Comparison of ENCODE assay signal across 1 cellular context in the genomic region with DNA sequence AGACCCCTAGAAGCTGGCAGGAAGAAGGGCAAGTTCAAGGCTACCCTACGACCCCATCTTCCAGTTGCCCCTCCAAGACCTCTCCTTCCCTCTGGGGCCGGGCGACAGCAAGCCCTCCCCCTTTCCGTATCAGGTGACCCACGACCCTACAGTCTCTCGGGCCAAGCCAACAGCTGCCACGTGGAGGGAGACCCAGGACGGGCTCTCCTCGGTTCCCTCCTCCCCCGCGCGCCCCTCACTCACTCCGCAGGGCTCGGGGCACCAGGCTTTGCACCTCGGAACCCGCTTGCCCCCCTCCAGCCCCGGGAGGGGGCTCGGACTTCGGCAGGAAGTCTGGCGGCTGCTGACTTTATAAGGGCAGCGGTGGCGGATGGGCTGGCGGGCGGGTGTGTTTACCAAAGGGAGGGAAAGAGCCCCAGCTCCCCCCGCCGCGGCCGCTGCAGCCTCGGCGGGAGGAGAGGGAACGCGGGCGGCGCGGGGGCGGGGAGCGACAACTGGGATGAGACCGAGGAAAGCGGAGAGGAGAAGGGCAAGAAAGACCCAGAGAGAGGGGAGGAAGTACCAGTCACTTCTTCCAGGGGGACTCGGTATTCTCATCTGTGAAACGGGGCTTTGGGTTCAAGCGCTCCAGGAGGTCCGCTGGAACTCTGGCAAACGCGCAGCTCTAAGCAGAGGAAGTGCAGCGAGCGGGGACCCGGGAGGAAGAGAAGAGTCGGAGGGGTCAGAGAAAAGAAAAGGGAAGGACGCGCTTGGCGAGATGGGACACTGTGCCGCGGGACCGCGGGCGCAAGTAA.
TF ChIP-seq lines count a peak whose summit lies in the region.

No MANE protein-coding gene starts in this region.

TF ChIP-seq in HepG2, 621 proteins besides CTCF, POLR2A, EP300 and RAD21 (continued from another document and continues in another):
- no peak; the same call in 1 of the 2 replicates for TF ChIP-seq ZNF331 (CRISPR knock-in tag; IDR thresholded peaks at IDR 0.05)
- TF ChIP-seq, protein P1, sequence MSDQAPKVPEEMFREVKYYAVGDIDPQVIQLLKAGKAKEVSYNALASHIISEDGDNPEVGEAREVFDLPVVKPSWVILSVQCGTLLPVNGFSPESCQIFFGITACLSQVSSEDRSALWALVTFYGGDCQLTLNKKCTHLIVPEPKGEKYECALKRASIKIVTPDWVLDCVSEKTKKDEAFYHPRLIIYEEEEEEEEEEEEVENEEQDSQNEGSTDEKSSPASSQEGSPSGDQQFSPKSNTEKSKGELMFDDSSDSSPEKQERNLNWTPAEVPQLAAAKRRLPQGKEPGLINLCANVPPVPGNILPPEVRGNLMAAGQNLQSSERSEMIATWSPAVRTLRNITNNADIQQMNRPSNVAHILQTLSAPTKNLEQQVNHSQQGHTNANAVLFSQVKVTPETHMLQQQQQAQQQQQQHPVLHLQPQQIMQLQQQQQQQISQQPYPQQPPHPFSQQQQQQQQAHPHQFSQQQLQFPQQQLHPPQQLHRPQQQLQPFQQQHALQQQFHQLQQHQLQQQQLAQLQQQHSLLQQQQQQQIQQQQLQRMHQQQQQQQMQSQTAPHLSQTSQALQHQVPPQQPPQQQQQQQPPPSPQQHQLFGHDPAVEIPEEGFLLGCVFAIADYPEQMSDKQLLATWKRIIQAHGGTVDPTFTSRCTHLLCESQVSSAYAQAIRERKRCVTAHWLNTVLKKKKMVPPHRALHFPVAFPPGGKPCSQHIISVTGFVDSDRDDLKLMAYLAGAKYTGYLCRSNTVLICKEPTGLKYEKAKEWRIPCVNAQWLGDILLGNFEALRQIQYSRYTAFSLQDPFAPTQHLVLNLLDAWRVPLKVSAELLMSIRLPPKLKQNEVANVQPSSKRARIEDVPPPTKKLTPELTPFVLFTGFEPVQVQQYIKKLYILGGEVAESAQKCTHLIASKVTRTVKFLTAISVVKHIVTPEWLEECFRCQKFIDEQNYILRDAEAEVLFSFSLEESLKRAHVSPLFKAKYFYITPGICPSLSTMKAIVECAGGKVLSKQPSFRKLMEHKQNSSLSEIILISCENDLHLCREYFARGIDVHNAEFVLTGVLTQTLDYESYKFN (CRISPR knock-in tag; conservative IDR thresholded peaks at IDR 0.05): peak; percentile 81
- no peak for TF ChIP-seq LCORL (IDR thresholded peaks at IDR 0.05)
- TF ChIP-seq LCORL (CRISPR knock-in tag; IDR thresholded peaks at IDR 0.05): no peak
- TF ChIP-seq PITX1 (CRISPR knock-in tag; IDR thresholded peaks at IDR 0.05): no peak
- TF ChIP-seq HDAC2 (CRISPR knock-in tag; IDR thresholded peaks at IDR 0.05): 0 out of 2 replicates have a peak, but pooled peaks have one; percentile 40
- TF ChIP-seq, protein P2, sequence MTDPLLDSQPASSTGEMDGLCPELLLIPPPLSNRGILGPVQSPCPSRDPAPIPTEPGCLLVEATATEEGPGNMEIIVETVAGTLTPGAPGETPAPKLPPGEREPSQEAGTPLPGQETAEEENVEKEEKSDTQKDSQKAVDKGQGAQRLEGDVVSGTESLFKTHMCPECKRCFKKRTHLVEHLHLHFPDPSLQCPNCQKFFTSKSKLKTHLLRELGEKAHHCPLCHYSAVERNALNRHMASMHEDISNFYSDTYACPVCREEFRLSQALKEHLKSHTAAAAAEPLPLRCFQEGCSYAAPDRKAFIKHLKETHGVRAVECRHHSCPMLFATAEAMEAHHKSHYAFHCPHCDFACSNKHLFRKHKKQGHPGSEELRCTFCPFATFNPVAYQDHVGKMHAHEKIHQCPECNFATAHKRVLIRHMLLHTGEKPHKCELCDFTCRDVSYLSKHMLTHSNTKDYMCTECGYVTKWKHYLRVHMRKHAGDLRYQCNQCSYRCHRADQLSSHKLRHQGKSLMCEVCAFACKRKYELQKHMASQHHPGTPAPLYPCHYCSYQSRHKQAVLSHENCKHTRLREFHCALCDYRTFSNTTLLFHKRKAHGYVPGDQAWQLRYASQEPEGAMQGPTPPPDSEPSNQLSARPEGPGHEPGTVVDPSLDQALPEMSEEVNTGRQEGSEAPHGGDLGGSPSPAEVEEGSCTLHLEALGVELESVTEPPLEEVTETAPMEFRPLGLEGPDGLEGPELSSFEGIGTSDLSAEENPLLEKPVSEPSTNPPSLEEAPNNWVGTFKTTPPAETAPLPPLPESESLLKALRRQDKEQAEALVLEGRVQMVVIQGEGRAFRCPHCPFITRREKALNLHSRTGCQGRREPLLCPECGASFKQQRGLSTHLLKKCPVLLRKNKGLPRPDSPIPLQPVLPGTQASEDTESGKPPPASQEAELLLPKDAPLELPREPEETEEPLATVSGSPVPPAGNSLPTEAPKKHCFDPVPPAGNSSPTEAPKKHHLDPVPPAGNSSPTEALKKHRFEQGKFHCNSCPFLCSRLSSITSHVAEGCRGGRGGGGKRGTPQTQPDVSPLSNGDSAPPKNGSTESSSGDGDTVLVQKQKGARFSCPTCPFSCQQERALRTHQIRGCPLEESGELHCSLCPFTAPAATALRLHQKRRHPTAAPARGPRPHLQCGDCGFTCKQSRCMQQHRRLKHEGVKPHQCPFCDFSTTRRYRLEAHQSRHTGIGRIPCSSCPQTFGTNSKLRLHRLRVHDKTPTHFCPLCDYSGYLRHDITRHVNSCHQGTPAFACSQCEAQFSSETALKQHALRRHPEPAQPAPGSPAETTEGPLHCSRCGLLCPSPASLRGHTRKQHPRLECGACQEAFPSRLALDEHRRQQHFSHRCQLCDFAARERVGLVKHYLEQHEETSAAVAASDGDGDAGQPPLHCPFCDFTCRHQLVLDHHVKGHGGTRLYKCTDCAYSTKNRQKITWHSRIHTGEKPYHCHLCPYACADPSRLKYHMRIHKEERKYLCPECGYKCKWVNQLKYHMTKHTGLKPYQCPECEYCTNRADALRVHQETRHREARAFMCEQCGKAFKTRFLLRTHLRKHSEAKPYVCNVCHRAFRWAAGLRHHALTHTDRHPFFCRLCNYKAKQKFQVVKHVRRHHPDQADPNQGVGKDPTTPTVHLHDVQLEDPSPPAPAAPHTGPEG (CRISPR knock-in tag; IDR thresholded peaks at IDR 0.05): no peak
- peak; percentile 22 to 31; a peak in 2 of 4 replicates for TF ChIP-seq NR2F1 (CRISPR knock-in tag; IDR thresholded peaks at IDR 0.05)
- TF ChIP-seq TEAD3 (CRISPR knock-in tag; optimal IDR thresholded peaks at IDR 0.05; ENCODE audit: borderline replicate concordance): no peak
- TF ChIP-seq SP2 (CRISPR knock-in tag; IDR thresholded peaks at IDR 0.05): peak; percentile 46; the same call in 1 of the 2 replicates
- TF ChIP-seq U2AF2 (IDR thresholded peaks at IDR 0.05; ENCODE audit: low read depth, low read length): no peak
- TF ChIP-seq, protein P3, sequence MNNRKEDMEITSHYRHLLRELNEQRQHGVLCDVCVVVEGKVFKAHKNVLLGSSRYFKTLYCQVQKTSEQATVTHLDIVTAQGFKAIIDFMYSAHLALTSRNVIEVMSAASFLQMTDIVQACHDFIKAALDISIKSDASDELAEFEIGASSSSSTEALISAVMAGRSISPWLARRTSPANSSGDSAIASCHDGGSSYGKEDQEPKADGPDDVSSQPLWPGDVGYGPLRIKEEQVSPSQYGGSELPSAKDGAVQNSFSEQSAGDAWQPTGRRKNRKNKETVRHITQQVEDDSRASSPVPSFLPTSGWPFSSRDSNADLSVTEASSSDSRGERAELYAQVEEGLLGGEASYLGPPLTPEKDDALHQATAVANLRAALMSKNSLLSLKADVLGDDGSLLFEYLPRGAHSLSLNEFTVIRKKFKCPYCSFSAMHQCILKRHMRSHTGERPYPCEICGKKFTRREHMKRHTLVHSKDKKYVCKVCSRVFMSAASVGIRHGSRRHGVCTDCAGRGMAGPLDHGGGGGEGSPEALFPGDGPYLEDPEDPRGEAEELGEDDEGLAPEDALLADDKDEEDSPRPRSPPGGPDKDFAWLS (CRISPR knock-in tag; IDR thresholded peaks at IDR 0.05; ENCODE audit: borderline replicate concordance): no peak
- TF ChIP-seq, protein P4, sequence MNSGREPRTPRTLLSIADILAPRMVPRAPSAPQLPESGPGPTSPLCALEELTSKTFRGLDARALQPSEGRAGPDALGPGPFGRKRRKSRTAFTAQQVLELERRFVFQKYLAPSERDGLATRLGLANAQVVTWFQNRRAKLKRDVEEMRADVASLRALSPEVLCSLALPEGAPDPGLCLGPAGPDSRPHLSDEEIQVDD (CRISPR knock-in tag; IDR thresholded peaks at IDR 0.05; ENCODE audit: borderline replicate concordance): no peak
- no peak for TF ChIP-seq ONECUT2 (CRISPR knock-in tag; IDR thresholded peaks at IDR 0.05)
- TF ChIP-seq SAP130 (CRISPR knock-in tag; IDR thresholded peaks at IDR 0.05; ENCODE audit: low read depth): peak; percentile 85
- TF ChIP-seq RARA (CRISPR knock-in tag; IDR thresholded peaks at IDR 0.05): peak; percentile 52
- TF ChIP-seq KDM5A (IDR thresholded peaks at IDR 0.05; ENCODE audit: borderline replicate concordance, low read length): peak; percentile 54; the same call in 1 of the 2 replicates
- TF ChIP-seq, protein P5, sequence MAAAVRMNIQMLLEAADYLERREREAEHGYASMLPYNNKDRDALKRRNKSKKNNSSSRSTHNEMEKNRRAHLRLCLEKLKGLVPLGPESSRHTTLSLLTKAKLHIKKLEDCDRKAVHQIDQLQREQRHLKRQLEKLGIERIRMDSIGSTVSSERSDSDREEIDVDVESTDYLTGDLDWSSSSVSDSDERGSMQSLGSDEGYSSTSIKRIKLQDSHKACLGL (CRISPR knock-in tag; IDR thresholded peaks at IDR 0.05): peak; percentile 71; the same call in 1 of the 2 replicates
- TF ChIP-seq FOXP1 (IDR thresholded peaks at IDR 0.05): no peak
- TF ChIP-seq FOXP1 (CRISPR knock-in tag; IDR thresholded peaks at IDR 0.05): peak; percentile 49; the same call in 1 of the 2 replicates
- TF ChIP-seq ZBTB38 (CRISPR knock-in tag; IDR thresholded peaks at IDR 0.05): peak; percentile 44; the same call in 1 of the 2 replicates
- TF ChIP-seq TMF1 (CRISPR knock-in tag; IDR thresholded peaks at IDR 0.05; ENCODE audit: low read depth): peak; percentile 30; the same call in 1 of the 2 replicates
- TF ChIP-seq ZIK1 (CRISPR knock-in tag; IDR thresholded peaks at IDR 0.05; ENCODE audit: borderline replicate concordance, low read depth): no peak
- TF ChIP-seq ZNF317 (CRISPR knock-in tag; IDR thresholded peaks at IDR 0.05): peak; percentile 74; the same call in 1 of the 2 replicates
- 0 out of 2 replicates have a peak, but pooled peaks have one; percentile 19 for TF ChIP-seq NFKBIZ (CRISPR knock-in tag; IDR thresholded peaks at IDR 0.05)
- TF ChIP-seq, protein P6, sequence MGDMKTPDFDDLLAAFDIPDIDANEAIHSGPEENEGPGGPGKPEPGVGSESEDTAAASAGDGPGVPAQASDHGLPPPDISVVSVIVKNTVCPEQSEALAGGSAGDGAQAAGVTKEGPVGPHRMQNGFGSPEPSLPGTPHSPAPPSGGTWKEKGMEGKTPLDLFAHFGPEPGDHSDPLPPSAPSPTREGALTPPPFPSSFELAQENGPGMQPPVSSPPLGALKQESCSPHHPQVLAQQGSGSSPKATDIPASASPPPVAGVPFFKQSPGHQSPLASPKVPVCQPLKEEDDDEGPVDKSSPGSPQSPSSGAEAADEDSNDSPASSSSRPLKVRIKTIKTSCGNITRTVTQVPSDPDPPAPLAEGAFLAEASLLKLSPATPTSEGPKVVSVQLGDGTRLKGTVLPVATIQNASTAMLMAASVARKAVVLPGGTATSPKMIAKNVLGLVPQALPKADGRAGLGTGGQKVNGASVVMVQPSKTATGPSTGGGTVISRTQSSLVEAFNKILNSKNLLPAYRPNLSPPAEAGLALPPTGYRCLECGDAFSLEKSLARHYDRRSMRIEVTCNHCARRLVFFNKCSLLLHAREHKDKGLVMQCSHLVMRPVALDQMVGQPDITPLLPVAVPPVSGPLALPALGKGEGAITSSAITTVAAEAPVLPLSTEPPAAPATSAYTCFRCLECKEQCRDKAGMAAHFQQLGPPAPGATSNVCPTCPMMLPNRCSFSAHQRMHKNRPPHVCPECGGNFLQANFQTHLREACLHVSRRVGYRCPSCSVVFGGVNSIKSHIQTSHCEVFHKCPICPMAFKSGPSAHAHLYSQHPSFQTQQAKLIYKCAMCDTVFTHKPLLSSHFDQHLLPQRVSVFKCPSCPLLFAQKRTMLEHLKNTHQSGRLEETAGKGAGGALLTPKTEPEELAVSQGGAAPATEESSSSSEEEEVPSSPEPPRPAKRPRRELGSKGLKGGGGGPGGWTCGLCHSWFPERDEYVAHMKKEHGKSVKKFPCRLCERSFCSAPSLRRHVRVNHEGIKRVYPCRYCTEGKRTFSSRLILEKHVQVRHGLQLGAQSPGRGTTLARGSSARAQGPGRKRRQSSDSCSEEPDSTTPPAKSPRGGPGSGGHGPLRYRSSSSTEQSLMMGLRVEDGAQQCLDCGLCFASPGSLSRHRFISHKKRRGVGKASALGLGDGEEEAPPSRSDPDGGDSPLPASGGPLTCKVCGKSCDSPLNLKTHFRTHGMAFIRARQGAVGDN (CRISPR knock-in tag; IDR thresholded peaks at IDR 0.05): peak; percentile 88
- no peak for TF ChIP-seq NBN (conservative IDR thresholded peaks at IDR 0.05)
- TF ChIP-seq, protein P7, sequence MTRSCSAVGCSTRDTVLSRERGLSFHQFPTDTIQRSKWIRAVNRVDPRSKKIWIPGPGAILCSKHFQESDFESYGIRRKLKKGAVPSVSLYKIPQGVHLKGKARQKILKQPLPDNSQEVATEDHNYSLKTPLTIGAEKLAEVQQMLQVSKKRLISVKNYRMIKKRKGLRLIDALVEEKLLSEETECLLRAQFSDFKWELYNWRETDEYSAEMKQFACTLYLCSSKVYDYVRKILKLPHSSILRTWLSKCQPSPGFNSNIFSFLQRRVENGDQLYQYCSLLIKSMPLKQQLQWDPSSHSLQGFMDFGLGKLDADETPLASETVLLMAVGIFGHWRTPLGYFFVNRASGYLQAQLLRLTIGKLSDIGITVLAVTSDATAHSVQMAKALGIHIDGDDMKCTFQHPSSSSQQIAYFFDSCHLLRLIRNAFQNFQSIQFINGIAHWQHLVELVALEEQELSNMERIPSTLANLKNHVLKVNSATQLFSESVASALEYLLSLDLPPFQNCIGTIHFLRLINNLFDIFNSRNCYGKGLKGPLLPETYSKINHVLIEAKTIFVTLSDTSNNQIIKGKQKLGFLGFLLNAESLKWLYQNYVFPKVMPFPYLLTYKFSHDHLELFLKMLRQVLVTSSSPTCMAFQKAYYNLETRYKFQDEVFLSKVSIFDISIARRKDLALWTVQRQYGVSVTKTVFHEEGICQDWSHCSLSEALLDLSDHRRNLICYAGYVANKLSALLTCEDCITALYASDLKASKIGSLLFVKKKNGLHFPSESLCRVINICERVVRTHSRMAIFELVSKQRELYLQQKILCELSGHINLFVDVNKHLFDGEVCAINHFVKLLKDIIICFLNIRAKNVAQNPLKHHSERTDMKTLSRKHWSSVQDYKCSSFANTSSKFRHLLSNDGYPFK (CRISPR knock-in tag; IDR thresholded peaks at IDR 0.05; ENCODE audit: borderline replicate concordance): 0 out of 2 replicates have a peak, but pooled peaks have one; percentile 29
- peak; percentile 47 for TF ChIP-seq CREM (IDR thresholded peaks at IDR 0.05)
- no peak for TF ChIP-seq CREM (CRISPR knock-in tag; IDR thresholded peaks at IDR 0.05)
- peak; percentile 12; the same call in 1 of the 2 replicates for TF ChIP-seq REPIN1 (CRISPR knock-in tag; IDR thresholded peaks at IDR 0.05; ENCODE audit: borderline replicate concordance, low read depth)
- no peak for TF ChIP-seq TAF15 (IDR thresholded peaks at IDR 0.05; ENCODE audit: low read depth, low read length, poor library complexity, severe bottlenecking)
